15 cellular contexts compared by ENCODE assay signal in the genomic region with DNA sequence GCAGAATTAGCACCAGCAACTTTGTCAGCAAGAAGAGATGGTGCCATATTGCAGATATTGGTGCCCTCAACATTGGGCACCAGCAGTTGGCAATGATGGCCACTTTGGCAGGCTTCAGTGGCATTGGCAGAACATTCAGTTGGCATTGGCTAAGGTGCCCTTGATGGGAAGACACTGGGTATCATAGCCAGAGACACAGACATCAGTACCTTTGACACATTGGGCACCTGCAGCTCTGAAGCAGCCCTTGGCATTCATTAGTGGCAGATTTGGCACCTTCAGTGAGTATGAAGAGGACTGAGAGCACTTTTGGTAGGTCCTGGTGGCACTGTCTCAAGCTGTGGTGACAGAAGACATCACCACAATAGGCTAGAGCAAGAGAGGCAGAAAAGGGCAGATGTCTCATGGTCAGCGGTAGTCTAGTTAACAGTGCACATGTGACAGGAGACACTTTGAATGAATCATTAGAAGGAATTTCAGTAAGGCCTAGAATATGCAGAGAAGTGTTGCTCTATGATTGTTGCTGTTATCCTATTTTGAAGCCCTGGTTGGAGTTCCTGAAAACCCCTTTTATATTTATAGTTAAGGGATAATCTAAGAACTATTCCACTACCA.
DNase-seq lines count a peak whose midpoint lies in the region; ATAC-seq and TF ChIP-seq lines count a peak whose summit lies in the region.
"Had no signal": no experiment of that assay in that cellular context is flagged by ENCODE, and none has a peak within 500 bp of the region (broad histone marks: within the 10 kb centered on the region; RNA-seq: fewer than 3 reads in every experiment).

No MANE protein-coding gene starts in this region.

- H3K4me1 ChIP-seq in psoas muscle (no peaks in the 10 kb centered on the region), HAP-1 (no peaks in the 10 kb centered on the region)
- H3K4me1 ChIP-seq: BLaER1, Caco-2 had no signal

- peaks cover 42% of the 10 kb centered on the region for H3K4me1 Mint-ChIP-seq in brain
- H3K4me1 Mint-ChIP-seq: CD8-positive, alpha-beta memory T cell had no signal

- no peaks in the 10 kb centered on the region for H3K27me3 Mint-ChIP-seq in brain

- H3K9me3 Mint-ChIP-seq in brain = no peaks in the 10 kb centered on the region

- peak; percentile 85 for ATAC-seq in left lobe of liver
- peak; percentile 55 to 86 (median 80) for ATAC-seq in psoas muscle

- no peak overlapping the region for H3K27ac ChIP-seq in psoas muscle
- H3K27ac ChIP-seq: BLaER1, GM23248, HL-60 had no signal

- H3K27me3 ChIP-seq in psoas muscle (ENCODE audit: insufficient read depth in 3 of 3, low read length in 2 of 3) = no peaks in the 10 kb centered on the region
- H3K27me3 ChIP-seq in HAP-1 (ENCODE audit: low read depth) = peaks cover 3% of the 10 kb centered on the region; the same call in 1 of the 2 replicates
- H3K27me3 ChIP-seq: BLaER1 had no signal

- in situ Hi-C loops in G401 (cut with HindIII; ENCODE audit: low sequenced_read_pairs) = no loop called here
- in situ Hi-C loops in HAP-1 (cut with MboI; ENCODE audit: low sequenced_read_pairs) = no loop called here

- no peak overlapping the region for H3K4me3 Mint-ChIP-seq in brain
- H3K4me3 Mint-ChIP-seq: CD8-positive, alpha-beta memory T cell had no signal

- peaks cover 11% of the 10 kb centered on the region for H3K36me3 Mint-ChIP-seq in brain
- H3K36me3 Mint-ChIP-seq: CD8-positive, alpha-beta memory T cell had no signal

- no peak for TF ChIP-seq CTCF in brain (conservative IDR thresholded peaks at IDR 0.05)
- no peak for TF ChIP-seq CTCF in psoas muscle (IDR thresholded peaks at IDR 0.05)

- intact Hi-C loops in psoas muscle (cut with DNase I) = no loop called here

- no peaks in the 10 kb centered on the region for H3K9me3 ChIP-seq in psoas muscle
- no peaks in the 10 kb centered on the region for H3K9me3 ChIP-seq in HAP-1
- H3K9me3 ChIP-seq: BLaER1, Caco-2 had no signal

- DNase-seq in G401 (ENCODE audit: low spot score) (peak; percentile 100), left lobe of liver (ENCODE audit: low spot score) (peak; percentile 57), psoas muscle (peak in 1 of 2 donors; percentile 14), HAP-1 (ENCODE audit: low spot score in 2 of 2) (no peak), RKO (ENCODE audit: low spot score) (no peak), DMS 273 (lab: John Stamatoyannopoulos, UW; ENCODE audit: unreplicated experiment) (no peak)
- DNase-seq: 8988T; AML-193; Caco-2; CD8-positive, alpha-beta memory T cell; DMS53; GM23248 had no signal

- peak overlapping the region in 4 of 5 experiments; percentile 38 to 88 (median 66) for H3K27ac Mint-ChIP-seq in brain
- H3K27ac Mint-ChIP-seq: CD8-positive, alpha-beta memory T cell had no signal

- WGBS in psoas muscle, 3 donors = 27 to 52% (median 29%) methylated on average over 1 of the region's 1 CpG

- H3K4me3 ChIP-seq in psoas muscle = no peak overlapping the region
- no peak overlapping the region for H3K4me3 ChIP-seq in HAP-1
- H3K4me3 ChIP-seq: BLaER1, GM23248 had no signal

- H3K36me3 ChIP-seq in psoas muscle (ENCODE audit: insufficient read depth in 1 of 2, low read depth in 1 of 2) (no peaks in the 10 kb centered on the region), HAP-1 (replicated peaks) (no peaks in the 10 kb centered on the region)

Comparison
In these comparisons a context has a peak if more than half of its experiments do, and no peak if none do; other contexts are left out.
1. DNase-seq: peak in G401 (single experiment) and left lobe of liver (single experiment); none in HAP-1 (0 of 2), RKO (single experiment) and DMS 273 (single experiment).